In the genomic region with DNA sequence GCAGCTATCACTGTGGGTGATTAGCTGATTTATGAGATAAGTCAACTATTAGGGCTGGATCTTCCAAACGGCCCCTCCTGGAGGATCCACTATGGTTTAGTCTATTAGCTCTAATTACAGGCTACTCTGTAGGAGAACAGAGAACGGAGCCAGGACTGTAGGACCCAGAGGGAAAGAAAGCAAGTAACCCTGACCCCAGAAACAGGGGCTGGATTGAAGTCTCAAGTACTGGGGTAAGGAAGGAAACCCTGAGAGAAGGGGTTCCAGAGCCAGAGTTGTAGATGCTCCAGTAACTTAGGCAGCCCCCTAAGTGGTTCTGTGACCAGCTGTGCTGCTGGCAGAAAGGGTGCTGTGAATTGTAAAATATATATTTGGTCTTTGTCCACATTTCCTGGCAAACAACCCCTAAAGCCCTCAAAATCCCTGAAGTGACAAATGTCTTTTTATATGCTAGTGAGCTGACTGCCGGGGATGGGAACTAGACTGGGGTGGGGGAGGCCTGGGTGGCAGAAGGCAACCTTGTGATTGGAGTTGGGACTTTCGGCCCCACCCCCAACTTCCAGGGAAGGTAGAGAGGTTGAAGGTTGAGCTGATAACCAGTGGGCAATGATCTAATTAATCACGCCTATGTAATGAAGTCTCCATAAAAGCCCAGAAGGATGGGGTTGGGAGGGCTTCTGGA, we compare ENCODE assay signal across 1 cellular context.
A peak's percentile ranks its signal among the peaks of the same experiment; 100 is the strongest.
TF ChIP-seq lines count a peak whose summit lies in the region.

No MANE protein-coding gene starts in this region.

TF ChIP-seq in H1, 55 proteins besides CTCF, POLR2A, EP300 and RAD21:
- TF ChIP-seq FOSL1 (IDR thresholded peaks at IDR 0.05; ENCODE audit: insufficient read depth, low read depth, low read length): no peak
- TF ChIP-seq KDM1A (IDR thresholded peaks at IDR 0.05; ENCODE audit: borderline replicate concordance, low read length): peak; percentile 86; the same call in 1 of the 2 replicates
- TF ChIP-seq SP1 (IDR thresholded peaks at IDR 0.05; ENCODE audit: low read depth, low read length): peak; percentile 52; the same call in 1 of the 2 replicates
- no peak for TF ChIP-seq RXRA (IDR thresholded peaks at IDR 0.05; ENCODE audit: insufficient read depth, low read depth, low read length)
- no peak for TF ChIP-seq KDM4A (IDR thresholded peaks at IDR 0.05; ENCODE audit: low read depth, low read length, severe bottlenecking)
TF ChIP-seq in H1: peak in this region for 2.
